ENCODE assay signal across 29 cellular contexts in genomic region chr16:86452451-86452850, GRCh38. TPM values are rescaled to one million over a fixed set of nuclear protein-coding genes. Genes with fewer than 3 reads are reported as not detected.
"Had no signal": no experiment of that assay in that cellular context is flagged by ENCODE, and none has a peak within 500 bp of the region (broad histone marks: within the 10 kb centered on the region; RNA-seq: fewer than 3 reads in every experiment).

No MANE protein-coding gene starts in this region.

- H3K4me3 Mint-ChIP-seq: activated naive CD8-positive, alpha-beta T cell treated with anti-CD3 and anti-CD28 coated beads, Interleukin-2, amount 50 U/mL, for 24 hours; activated T-cell treated with anti-CD3 and anti-CD28 coated beads, Interleukin-2, amount 50 U/mL, for 72 hours; memory B cell; nephron progenitor cell; T-helper 1 cell treated with Interleukin-12 subunit alpha and Interleukin-12 subunit beta and Interleukin-4 antibody, amounts not matched to agents 30 μg/mL and 1 μg/mL, for 36 hours had no signal

- H3K36me3 Mint-ChIP-seq: memory B cell had no signal

- DNase-seq: activated CD4-positive, alpha-beta T cell treated with anti-CD3 and anti-CD28 coated beads for 4 hours; activated CD4-positive, alpha-beta T cell treated with anti-CD3 and anti-CD28 coated beads, Interleukin-2, amount 50 U/mL, for 48 hours; activated CD4-positive, CD25-positive, alpha-beta regulatory T cell; activated CD8-positive, alpha-beta memory T cell treated with anti-CD3 and anti-CD28 coated beads, Interleukin-2, amount 50 U/mL, for 48 hours; activated effector memory CD4-positive, alpha-beta T cell treated with anti-CD3 and anti-CD28 coated beads, Interleukin-2, amount 50 U/mL, for 16 hours; activated naive CD4-positive, alpha-beta T cell treated with anti-CD3 and anti-CD28 coated beads, Interleukin-2, amount 50 U/mL, for 16 hours; activated naive CD8-positive, alpha-beta T cell treated with anti-CD3 and anti-CD28 coated beads, Interleukin-2, amount 50 U/mL, for 24 hours; activated T-cell treated with anti-CD3 and anti-CD28 coated beads, Interleukin-2, amount 50 U/mL, for 72 hours; body of pancreas; cortex of kidney; gastrocnemius medialis; head of caudate nucleus; hypothalamus; nephron progenitor cell; pancreas; stimulated activated CD4-positive, alpha-beta T cell treated with anti-CD3 and anti-CD28 coated beads, Interleukin-12 subunit alpha, Interleukin-12 subunit beta, amount 100 ng/mL, for 4 hours; stimulated activated CD4-positive, alpha-beta T cell treated with anti-CD3 and anti-CD28 coated beads, Interleukin-4, amount 100 ng/mL, for 4 hours; stomach; T1000; trophoblast cell; uterus had no signal

- H3K4me3 ChIP-seq: body of pancreas, cardiac muscle cell, gastrocnemius medialis, pancreas, psoas muscle, right atrium auricular region, stomach, uterus had no signal

- H3K27ac ChIP-seq: body of pancreas, cardiac muscle cell, epithelial cell of prostate, gastrocnemius medialis, pancreas, psoas muscle, right atrium auricular region, uterus had no signal

- H3K36me3 ChIP-seq: cardiac muscle cell, gastrocnemius medialis, pancreas, right atrium auricular region, stomach, uterus had no signal

- H3K4me1 ChIP-seq: body of pancreas, gastrocnemius medialis, pancreas, psoas muscle, right atrium auricular region, uterus had no signal

- H3K27ac Mint-ChIP-seq: activated naive CD8-positive, alpha-beta T cell treated with anti-CD3 and anti-CD28 coated beads, Interleukin-2, amount 50 U/mL, for 24 hours; activated T-cell treated with anti-CD3 and anti-CD28 coated beads, Interleukin-2, amount 50 U/mL, for 72 hours; memory B cell; nephron progenitor cell; T-helper 1 cell treated with Interleukin-12 subunit alpha and Interleukin-12 subunit beta and Interleukin-4 antibody, amounts not matched to agents 30 μg/mL and 1 μg/mL, for 36 hours had no signal

- H3K4me1 Mint-ChIP-seq: memory B cell had no signal

- H3K27me3 ChIP-seq: body of pancreas, right atrium auricular region, uterus had no signal

- H3K9me3 Mint-ChIP-seq: activated naive CD8-positive, alpha-beta T cell treated with anti-CD3 and anti-CD28 coated beads, Interleukin-2, amount 50 U/mL, for 24 hours; memory B cell; T-helper 1 cell treated with Interleukin-12 subunit alpha and Interleukin-12 subunit beta and Interleukin-4 antibody, amounts not matched to agents 30 μg/mL and 1 μg/mL, for 36 hours had no signal

- ATAC-seq: activated naive CD8-positive, alpha-beta T cell treated with anti-CD3 and anti-CD28 coated beads, Interleukin-2, amount 50 U/mL, for 24 hours; activated T-cell treated with anti-CD3 and anti-CD28 coated beads, Interleukin-2, amount 50 U/mL, for 72 hours; body of pancreas; gastrocnemius medialis; pancreas; psoas muscle had no signal

- H3K9me3 ChIP-seq: gastrocnemius medialis, pancreas, psoas muscle, right atrium auricular region, stomach, uterus had no signal

RNA-seq across cellular contexts. Expression of gene FOXF1, which starts 57.9 kb away (rescaled TPM):
- total RNA-seq: activated CD8-positive, alpha-beta memory T cell treated with anti-CD3 and anti-CD28 coated beads for 36 hours; activated T-cell treated with anti-CD3 and anti-CD28 coated beads, Interleukin-2, amount 50 U/mL, for 72 hours; skeletal muscle tissue had no signal
